11 cellular contexts compared by ENCODE assay signal in genomic region chr1:198676253-198676652, GRCh38. TPM values are rescaled to one million over a fixed set of nuclear protein-coding genes. Genes with fewer than 3 reads are reported as not detected.
DNase-seq lines count a peak whose midpoint lies in the region; ATAC-seq and TF ChIP-seq lines count a peak whose summit lies in the region.
"Had no signal": no experiment of that assay in that cellular context is flagged by ENCODE, and none has a peak within 500 bp of the region (broad histone marks: within the 10 kb centered on the region; RNA-seq: fewer than 3 reads in every experiment).

No MANE protein-coding gene starts in this region.

- no peak for TF ChIP-seq CTCF in DOHH2 (IDR thresholded peaks at IDR 0.05; ENCODE audit: low read depth, low read length, poor library complexity, severe bottlenecking)
- no peak for TF ChIP-seq CTCF in mesothelial cell of epicardium (IDR thresholded peaks at IDR 0.05; ENCODE audit: unreplicated experiment)
- TF ChIP-seq CTCF in left lung (IDR thresholded peaks at IDR 0.05) = no peak
- TF ChIP-seq CTCF in glutamatergic neuron (IDR thresholded peaks at IDR 0.05; ENCODE audit: partially characterized antibody, unreplicated experiment) = no peak
- TF ChIP-seq CTCF in uterus (IDR thresholded peaks at IDR 0.05) = no peak

- ATAC-seq in T-cell (replicated peaks in 1 of 4) = peak in 2 of 4 experiments; percentile 18 to 32
- no peak for ATAC-seq in left lung
- no peak for ATAC-seq in HG03442 (IDR thresholded peaks at IDR 0.05; ENCODE audit: unreplicated experiment)

- POLR2A ChIA-PET in T-cell (lab: Charles Lee) = interaction anchor here in 1 of 2 donors (0.7 to 5.7 kb wide), 3 partner anchors 13 to 25 kb away, joined by 3 to 41 read pairs (median 5); no protein-coding TSS in a partner anchor

- H3K4me1 ChIP-seq in DOHH2 (ENCODE audit: control insufficient read depth, low read length) = peaks cover 98% of the 10 kb centered on the region
- peaks cover under 1 to 75% of the 10 kb centered on the region in 2 donors for H3K4me1 ChIP-seq in left lung
- no peaks in the 10 kb centered on the region for H3K4me1 ChIP-seq in uterus

- DNase-seq in M059J (ENCODE audit: low read depth) (peak; percentile 50), T-cell (no peak), mesothelial cell of epicardium (ENCODE audit: low spot score in 2 of 2, unreplicated experiment in 2 of 2) (no peak), left lung (no peak), glutamatergic neuron (no peak), uterus (no peak)
- DNase-seq: erythroblast, NCI-H1930, Right ventricle myocardium superior had no signal

- H3K79me2 ChIP-seq in DOHH2 (ENCODE audit: control insufficient read depth, low read length) = peaks cover 98% of the 10 kb centered on the region

- H3K9me2 ChIP-seq in DOHH2 (replicated peaks; ENCODE audit: control insufficient read depth, low read length) = no peaks in the 10 kb centered on the region

- peak overlapping the region; percentile 62 for H3K4me3 ChIP-seq in DOHH2 (ENCODE audit: low read length)
- no peak overlapping the region for H3K4me3 ChIP-seq in left lung
- no peak overlapping the region for H3K4me3 ChIP-seq in uterus

- peaks cover 85 to 92% (median 91%) of the 10 kb centered on the region in 3 donors for H3K4me1 Mint-ChIP-seq in T-cell
- H3K4me1 Mint-ChIP-seq in mesothelial cell of epicardium = peaks cover 24% of the 10 kb centered on the region
- peaks cover 13% of the 10 kb centered on the region for H3K4me1 Mint-ChIP-seq in glutamatergic neuron (ENCODE audit: low read depth, unreplicated experiment)

- peaks cover 78% of the 10 kb centered on the region for H3F3A ChIP-seq in DOHH2 (ENCODE audit: control insufficient read depth, insufficient read depth)

- peak overlapping the region; percentile 91 to 99 for H3K27ac Mint-ChIP-seq in T-cell
- peak overlapping the region; percentile 90 for H3K27ac Mint-ChIP-seq in mesothelial cell of epicardium
- H3K27ac Mint-ChIP-seq in glutamatergic neuron (ENCODE audit: unreplicated experiment) = no peak overlapping the region

- H3K36me3 Mint-ChIP-seq in T-cell = peaks cover 45% of the 10 kb centered on the region
- H3K36me3 Mint-ChIP-seq in mesothelial cell of epicardium = no peaks in the 10 kb centered on the region
- no peaks in the 10 kb centered on the region for H3K36me3 Mint-ChIP-seq in glutamatergic neuron (ENCODE audit: unreplicated experiment)

- CTCF ChIA-PET in T-cell (lab: Charles Lee) = interaction anchor here in 1 of 2 donors (1.4 kb wide), 1 partner anchor 55 kb away, joined by 3 read pairs; no protein-coding TSS in a partner anchor

- H3K27me3 ChIP-seq in DOHH2 (ENCODE audit: control insufficient read depth, low read length) (no peaks in the 10 kb centered on the region), left lung (no peaks in the 10 kb centered on the region), uterus (no peaks in the 10 kb centered on the region)

- no peaks in the 10 kb centered on the region for H4K20me1 ChIP-seq in DOHH2 (ENCODE audit: control insufficient read depth, insufficient read depth, low read depth, low read length)

- H3K9me3 ChIP-seq in DOHH2 (ENCODE audit: control insufficient read depth, insufficient read depth, low read length) (no peaks in the 10 kb centered on the region), left lung (no peaks in the 10 kb centered on the region), uterus (no peaks in the 10 kb centered on the region)

- intact Hi-C loops in left lung (cut with DNase I) = no loop called here
- intact Hi-C loops in uterus (cut with DNase I; ENCODE audit: low total_unique reads) = no loop called here

- no peaks in the 10 kb centered on the region for H3K27me3 Mint-ChIP-seq in T-cell
- no peaks in the 10 kb centered on the region for H3K27me3 Mint-ChIP-seq in mesothelial cell of epicardium (ENCODE audit: low read depth)
- H3K27me3 Mint-ChIP-seq in glutamatergic neuron (ENCODE audit: unreplicated experiment) = no peaks in the 10 kb centered on the region

- H3K9me3 Mint-ChIP-seq in T-cell (no peaks in the 10 kb centered on the region), mesothelial cell of epicardium (no peaks in the 10 kb centered on the region), glutamatergic neuron (ENCODE audit: unreplicated experiment) (no peaks in the 10 kb centered on the region)

- no peak for TF ChIP-seq POLR2A in uterus (IDR thresholded peaks at IDR 0.05)

- peak overlapping the region; percentile 69 for H3K4me2 ChIP-seq in DOHH2 (ENCODE audit: low read length)

- H3K4me3 Mint-ChIP-seq in T-cell (peak overlapping the region; percentile 69 to 76 (median 73)), mesothelial cell of epicardium (no peak overlapping the region), glutamatergic neuron (ENCODE audit: unreplicated experiment) (no peak overlapping the region)

- H3K27ac ChIP-seq in DOHH2 (ENCODE audit: low read depth, low read length) (peak overlapping the region; percentile 98), left lung (peak overlapping the region in 1 of 2 donors; percentile 94), uterus (no peak overlapping the region)

- H3K36me3 ChIP-seq in DOHH2 (ENCODE audit: control insufficient read depth, low read length) = peaks cover 80% of the 10 kb centered on the region
- peaks cover 0 to 8% of the 10 kb centered on the region in 2 donors for H3K36me3 ChIP-seq in left lung
- no peaks in the 10 kb centered on the region for H3K36me3 ChIP-seq in uterus

RNA-seq across cellular contexts. Expression of gene PTPRC, which starts 37.4 kb away (rescaled TPM):
- total RNA-seq in M059J (2014; rRNA removed; shearing (Covaris generic)) = 0.49 and 4.5 TPM in 2 replicates
- 100 to 1,000 TPM; 674 to 984 (median 781) TPM for total RNA-seq in T-cell
- total RNA-seq in mesothelial cell of epicardium = not detected in 3 replicates
- total RNA-seq in left lung = 100 to 1,000 TPM in 1 of 2 donors, 10 to 100 TPM in 1; 53.0 to 180 TPM
- not detected for total RNA-seq in glutamatergic neuron (ENCODE audit: unreplicated experiment)
- total RNA-seq in uterus = 10 to 100 TPM; 12.7 to 28.7 (median 16.3) TPM

Comparison
In these comparisons a context has a peak if more than half of its experiments do, and no peak if none do; other contexts are left out.
1. H3K4me3 Mint-ChIP-seq: peak in T-cell (3 of 3); none in mesothelial cell of epicardium (single experiment) and glutamatergic neuron (single experiment).